In the genomic region with DNA sequence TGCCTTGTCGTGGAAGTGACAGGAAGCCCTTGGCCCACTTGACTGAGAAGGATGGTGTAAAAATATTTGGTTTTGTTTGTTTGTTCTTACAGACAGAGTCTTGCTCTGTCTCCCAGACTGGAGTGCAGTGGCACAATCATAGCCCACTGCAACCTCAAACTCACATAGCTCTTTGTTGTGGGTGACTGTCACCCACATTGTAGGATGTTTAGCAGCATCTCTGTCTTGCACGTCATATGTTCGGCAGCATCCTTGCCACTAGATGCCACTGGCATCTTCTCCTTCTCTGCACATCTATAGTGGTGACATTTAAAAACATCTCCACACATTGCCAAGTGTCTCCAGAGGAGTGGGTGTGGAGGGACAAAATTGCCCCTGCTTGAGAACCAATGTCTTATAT, we compare ENCODE assay signal across 1 cellular context.
TF ChIP-seq lines count a peak whose summit lies in the region.

No MANE protein-coding gene starts in this region.

TF ChIP-seq in WTC11, 78 proteins besides CTCF, POLR2A, EP300 and RAD21 (continued from another document):
- TF ChIP-seq, protein P1, sequence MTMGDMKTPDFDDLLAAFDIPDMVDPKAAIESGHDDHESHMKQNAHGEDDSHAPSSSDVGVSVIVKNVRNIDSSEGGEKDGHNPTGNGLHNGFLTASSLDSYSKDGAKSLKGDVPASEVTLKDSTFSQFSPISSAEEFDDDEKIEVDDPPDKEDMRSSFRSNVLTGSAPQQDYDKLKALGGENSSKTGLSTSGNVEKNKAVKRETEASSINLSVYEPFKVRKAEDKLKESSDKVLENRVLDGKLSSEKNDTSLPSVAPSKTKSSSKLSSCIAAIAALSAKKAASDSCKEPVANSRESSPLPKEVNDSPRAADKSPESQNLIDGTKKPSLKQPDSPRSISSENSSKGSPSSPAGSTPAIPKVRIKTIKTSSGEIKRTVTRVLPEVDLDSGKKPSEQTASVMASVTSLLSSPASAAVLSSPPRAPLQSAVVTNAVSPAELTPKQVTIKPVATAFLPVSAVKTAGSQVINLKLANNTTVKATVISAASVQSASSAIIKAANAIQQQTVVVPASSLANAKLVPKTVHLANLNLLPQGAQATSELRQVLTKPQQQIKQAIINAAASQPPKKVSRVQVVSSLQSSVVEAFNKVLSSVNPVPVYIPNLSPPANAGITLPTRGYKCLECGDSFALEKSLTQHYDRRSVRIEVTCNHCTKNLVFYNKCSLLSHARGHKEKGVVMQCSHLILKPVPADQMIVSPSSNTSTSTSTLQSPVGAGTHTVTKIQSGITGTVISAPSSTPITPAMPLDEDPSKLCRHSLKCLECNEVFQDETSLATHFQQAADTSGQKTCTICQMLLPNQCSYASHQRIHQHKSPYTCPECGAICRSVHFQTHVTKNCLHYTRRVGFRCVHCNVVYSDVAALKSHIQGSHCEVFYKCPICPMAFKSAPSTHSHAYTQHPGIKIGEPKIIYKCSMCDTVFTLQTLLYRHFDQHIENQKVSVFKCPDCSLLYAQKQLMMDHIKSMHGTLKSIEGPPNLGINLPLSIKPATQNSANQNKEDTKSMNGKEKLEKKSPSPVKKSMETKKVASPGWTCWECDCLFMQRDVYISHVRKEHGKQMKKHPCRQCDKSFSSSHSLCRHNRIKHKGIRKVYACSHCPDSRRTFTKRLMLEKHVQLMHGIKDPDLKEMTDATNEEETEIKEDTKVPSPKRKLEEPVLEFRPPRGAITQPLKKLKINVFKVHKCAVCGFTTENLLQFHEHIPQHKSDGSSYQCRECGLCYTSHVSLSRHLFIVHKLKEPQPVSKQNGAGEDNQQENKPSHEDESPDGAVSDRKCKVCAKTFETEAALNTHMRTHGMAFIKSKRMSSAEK (CRISPR knock-in tag; IDR thresholded peaks at IDR 0.05; ENCODE audit: borderline replicate concordance), result no peak
- TF ChIP-seq, protein P2, sequence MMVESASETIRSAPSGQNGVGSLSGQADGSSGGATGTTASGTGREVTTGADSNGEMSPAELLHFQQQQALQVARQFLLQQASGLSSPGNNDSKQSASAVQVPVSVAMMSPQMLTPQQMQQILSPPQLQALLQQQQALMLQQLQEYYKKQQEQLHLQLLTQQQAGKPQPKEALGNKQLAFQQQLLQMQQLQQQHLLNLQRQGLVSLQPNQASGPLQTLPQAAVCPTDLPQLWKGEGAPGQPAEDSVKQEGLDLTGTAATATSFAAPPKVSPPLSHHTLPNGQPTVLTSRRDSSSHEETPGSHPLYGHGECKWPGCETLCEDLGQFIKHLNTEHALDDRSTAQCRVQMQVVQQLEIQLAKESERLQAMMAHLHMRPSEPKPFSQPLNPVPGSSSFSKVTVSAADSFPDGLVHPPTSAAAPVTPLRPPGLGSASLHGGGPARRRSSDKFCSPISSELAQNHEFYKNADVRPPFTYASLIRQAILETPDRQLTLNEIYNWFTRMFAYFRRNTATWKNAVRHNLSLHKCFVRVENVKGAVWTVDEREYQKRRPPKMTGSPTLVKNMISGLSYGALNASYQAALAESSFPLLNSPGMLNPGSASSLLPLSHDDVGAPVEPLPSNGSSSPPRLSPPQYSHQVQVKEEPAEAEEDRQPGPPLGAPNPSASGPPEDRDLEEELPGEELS (CRISPR knock-in tag; IDR thresholded peaks at IDR 0.05), result no peak
- TF ChIP-seq HMGA2 (CRISPR knock-in tag; IDR thresholded peaks at IDR 0.05), result no peak
- TF ChIP-seq, protein P3, sequence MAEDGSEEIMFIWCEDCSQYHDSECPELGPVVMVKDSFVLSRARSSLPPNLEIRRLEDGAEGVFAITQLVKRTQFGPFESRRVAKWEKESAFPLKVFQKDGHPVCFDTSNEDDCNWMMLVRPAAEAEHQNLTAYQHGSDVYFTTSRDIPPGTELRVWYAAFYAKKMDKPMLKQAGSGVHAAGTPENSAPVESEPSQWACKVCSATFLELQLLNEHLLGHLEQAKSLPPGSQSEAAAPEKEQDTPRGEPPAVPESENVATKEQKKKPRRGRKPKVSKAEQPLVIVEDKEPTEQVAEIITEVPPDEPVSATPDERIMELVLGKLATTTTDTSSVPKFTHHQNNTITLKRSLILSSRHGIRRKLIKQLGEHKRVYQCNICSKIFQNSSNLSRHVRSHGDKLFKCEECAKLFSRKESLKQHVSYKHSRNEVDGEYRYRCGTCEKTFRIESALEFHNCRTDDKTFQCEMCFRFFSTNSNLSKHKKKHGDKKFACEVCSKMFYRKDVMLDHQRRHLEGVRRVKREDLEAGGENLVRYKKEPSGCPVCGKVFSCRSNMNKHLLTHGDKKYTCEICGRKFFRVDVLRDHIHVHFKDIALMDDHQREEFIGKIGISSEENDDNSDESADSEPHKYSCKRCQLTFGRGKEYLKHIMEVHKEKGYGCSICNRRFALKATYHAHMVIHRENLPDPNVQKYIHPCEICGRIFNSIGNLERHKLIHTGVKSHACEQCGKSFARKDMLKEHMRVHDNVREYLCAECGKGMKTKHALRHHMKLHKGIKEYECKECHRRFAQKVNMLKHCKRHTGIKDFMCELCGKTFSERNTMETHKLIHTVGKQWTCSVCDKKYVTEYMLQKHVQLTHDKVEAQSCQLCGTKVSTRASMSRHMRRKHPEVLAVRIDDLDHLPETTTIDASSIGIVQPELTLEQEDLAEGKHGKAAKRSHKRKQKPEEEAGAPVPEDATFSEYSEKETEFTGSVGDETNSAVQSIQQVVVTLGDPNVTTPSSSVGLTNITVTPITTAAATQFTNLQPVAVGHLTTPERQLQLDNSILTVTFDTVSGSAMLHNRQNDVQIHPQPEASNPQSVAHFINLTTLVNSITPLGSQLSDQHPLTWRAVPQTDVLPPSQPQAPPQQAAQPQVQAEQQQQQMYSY (CRISPR knock-in tag; IDR thresholded peaks at IDR 0.05), result no peak
- TF ChIP-seq, protein P4, sequence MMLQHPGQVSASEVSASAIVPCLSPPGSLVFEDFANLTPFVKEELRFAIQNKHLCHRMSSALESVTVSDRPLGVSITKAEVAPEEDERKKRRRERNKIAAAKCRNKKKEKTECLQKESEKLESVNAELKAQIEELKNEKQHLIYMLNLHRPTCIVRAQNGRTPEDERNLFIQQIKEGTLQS (CRISPR knock-in tag; conservative IDR thresholded peaks at IDR 0.05), result no peak
TF ChIP-seq in WTC11: peak in this region for 0.
